1 cellular context compared by ENCODE assay signal in the genomic region with DNA sequence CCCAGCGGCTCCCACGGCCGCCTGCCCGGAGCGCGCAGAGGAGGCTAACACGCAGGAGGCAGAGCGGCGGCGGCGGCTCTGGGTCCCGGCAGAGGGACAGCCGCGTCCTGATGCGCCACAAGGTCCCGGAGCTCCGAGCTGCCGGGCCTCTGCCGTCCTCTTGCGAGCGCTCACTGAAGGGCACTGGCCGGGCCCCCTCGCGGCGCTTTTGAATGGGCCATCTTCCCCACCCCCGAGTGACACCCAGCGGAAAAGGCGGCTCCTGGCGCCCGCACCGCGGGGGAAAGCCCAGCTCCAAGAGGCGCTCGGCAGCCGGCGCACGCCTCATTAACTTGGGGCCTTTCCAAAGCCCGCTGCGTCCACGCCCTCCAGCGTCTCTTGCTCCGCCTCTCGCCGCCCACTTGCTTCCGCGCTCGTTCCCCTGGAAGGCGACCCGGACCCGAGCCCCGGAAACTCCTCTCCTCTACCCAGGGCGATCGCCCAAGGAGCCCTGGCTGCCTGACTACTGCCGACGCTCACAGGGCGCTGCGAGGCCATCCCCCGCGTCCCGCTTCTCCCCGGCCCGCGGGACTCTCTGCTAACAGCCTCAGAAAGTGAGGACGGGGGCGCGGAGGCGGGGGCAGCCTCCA.
A peak's percentile ranks its signal among the peaks of the same experiment; 100 is the strongest.
TF ChIP-seq lines count a peak whose summit lies in the region.

A gene (minus strand): TSS at position 363 of the 629 bp plus-strand sequence.

TF ChIP-seq in HepG2, 621 proteins besides CTCF, POLR2A, EP300 and RAD21 (continued from another document and continues in another):
- TF ChIP-seq, protein P1, sequence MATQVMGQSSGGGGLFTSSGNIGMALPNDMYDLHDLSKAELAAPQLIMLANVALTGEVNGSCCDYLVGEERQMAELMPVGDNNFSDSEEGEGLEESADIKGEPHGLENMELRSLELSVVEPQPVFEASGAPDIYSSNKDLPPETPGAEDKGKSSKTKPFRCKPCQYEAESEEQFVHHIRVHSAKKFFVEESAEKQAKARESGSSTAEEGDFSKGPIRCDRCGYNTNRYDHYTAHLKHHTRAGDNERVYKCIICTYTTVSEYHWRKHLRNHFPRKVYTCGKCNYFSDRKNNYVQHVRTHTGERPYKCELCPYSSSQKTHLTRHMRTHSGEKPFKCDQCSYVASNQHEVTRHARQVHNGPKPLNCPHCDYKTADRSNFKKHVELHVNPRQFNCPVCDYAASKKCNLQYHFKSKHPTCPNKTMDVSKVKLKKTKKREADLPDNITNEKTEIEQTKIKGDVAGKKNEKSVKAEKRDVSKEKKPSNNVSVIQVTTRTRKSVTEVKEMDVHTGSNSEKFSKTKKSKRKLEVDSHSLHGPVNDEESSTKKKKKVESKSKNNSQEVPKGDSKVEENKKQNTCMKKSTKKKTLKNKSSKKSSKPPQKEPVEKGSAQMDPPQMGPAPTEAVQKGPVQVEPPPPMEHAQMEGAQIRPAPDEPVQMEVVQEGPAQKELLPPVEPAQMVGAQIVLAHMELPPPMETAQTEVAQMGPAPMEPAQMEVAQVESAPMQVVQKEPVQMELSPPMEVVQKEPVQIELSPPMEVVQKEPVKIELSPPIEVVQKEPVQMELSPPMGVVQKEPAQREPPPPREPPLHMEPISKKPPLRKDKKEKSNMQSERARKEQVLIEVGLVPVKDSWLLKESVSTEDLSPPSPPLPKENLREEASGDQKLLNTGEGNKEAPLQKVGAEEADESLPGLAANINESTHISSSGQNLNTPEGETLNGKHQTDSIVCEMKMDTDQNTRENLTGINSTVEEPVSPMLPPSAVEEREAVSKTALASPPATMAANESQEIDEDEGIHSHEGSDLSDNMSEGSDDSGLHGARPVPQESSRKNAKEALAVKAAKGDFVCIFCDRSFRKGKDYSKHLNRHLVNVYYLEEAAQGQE (IDR thresholded peaks at IDR 0.05; ENCODE audit: borderline replicate concordance in 1 of 2, low read depth in 1 of 2, low read length in 2 of 2): peak in 1 of 2 experiments; percentile 83; a peak in 2 of 4 replicates
- TF ChIP-seq, protein P2, sequence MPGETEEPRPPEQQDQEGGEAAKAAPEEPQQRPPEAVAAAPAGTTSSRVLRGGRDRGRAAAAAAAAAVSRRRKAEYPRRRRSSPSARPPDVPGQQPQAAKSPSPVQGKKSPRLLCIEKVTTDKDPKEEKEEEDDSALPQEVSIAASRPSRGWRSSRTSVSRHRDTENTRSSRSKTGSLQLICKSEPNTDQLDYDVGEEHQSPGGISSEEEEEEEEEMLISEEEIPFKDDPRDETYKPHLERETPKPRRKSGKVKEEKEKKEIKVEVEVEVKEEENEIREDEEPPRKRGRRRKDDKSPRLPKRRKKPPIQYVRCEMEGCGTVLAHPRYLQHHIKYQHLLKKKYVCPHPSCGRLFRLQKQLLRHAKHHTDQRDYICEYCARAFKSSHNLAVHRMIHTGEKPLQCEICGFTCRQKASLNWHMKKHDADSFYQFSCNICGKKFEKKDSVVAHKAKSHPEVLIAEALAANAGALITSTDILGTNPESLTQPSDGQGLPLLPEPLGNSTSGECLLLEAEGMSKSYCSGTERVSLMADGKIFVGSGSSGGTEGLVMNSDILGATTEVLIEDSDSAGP (CRISPR knock-in tag; IDR thresholded peaks at IDR 0.05; ENCODE audit: borderline replicate concordance): peak; percentile 94; the same call in 1 of the 2 replicates
- TF ChIP-seq FIP1L1 (IDR thresholded peaks at IDR 0.05; ENCODE audit: borderline replicate concordance, insufficient read depth, low read depth, low read length) (0 out of 2 replicates have a peak, but pooled peaks have one; percentile 73), SRF (IDR thresholded peaks at IDR 0.05; ENCODE audit: low read depth, low read length) (no peak), ZNF552 (CRISPR knock-in tag; IDR thresholded peaks at IDR 0.05; ENCODE audit: borderline replicate concordance) (0 out of 2 replicates have a peak, but pooled peaks have one; percentile 25), TBX3 (IDR thresholded peaks at IDR 0.05; ENCODE audit: borderline replicate concordance) (0 out of 2 replicates have a peak, but pooled peaks have one; percentile 40), ZNF644 (CRISPR knock-in tag; IDR thresholded peaks at IDR 0.05; ENCODE audit: low read depth) (no peak), NAIF1 (CRISPR knock-in tag; IDR thresholded peaks at IDR 0.05; ENCODE audit: borderline replicate concordance) (peak; percentile 53; the same call in 1 of the 2 replicates), RFX5 (IDR thresholded peaks at IDR 0.05; ENCODE audit: low read depth, low read length) (peak; percentile 51), ZNF614 (CRISPR knock-in tag; IDR thresholded peaks at IDR 0.05; ENCODE audit: borderline replicate concordance) (no peak; the same call in 1 of the 2 replicates), MZF1 (CRISPR knock-in tag; IDR thresholded peaks at IDR 0.05; ENCODE audit: borderline replicate concordance) (no peak), YY1 (IDR thresholded peaks at IDR 0.05; ENCODE audit: insufficient read depth, insufficient replicate concordance, low read depth, low read length) (peak; percentile 76), RBM39 (IDR thresholded peaks at IDR 0.05; ENCODE audit: low read depth, low read length, poor library complexity, severe bottlenecking) (peak; percentile 79), ZBTB3 (CRISPR knock-in tag; IDR thresholded peaks at IDR 0.05; ENCODE audit: borderline replicate concordance, low read depth) (no peak), NCOA2 (CRISPR knock-in tag; IDR thresholded peaks at IDR 0.05) (peak; percentile 66), ZNF260 (CRISPR knock-in tag; IDR thresholded peaks at IDR 0.05; ENCODE audit: borderline replicate concordance, low read depth) (peak; percentile 84; the same call in 1 of the 2 replicates), FOSL1 (CRISPR knock-in tag; IDR thresholded peaks at IDR 0.05; ENCODE audit: borderline replicate concordance) (peak; percentile 46; the same call in 1 of the 2 replicates), ZFP62 (CRISPR knock-in tag; IDR thresholded peaks at IDR 0.05) (0 out of 2 replicates have a peak, but pooled peaks have one; percentile 73), ZNF816 (CRISPR knock-in tag; IDR thresholded peaks at IDR 0.05; ENCODE audit: borderline replicate concordance) (peak; percentile 64; the same call in 1 of the 2 replicates), JUND (CRISPR knock-in tag; IDR thresholded peaks at IDR 0.05) (no peak), ZNF230 (CRISPR knock-in tag; IDR thresholded peaks at IDR 0.05) (peak; percentile 83), ZNF891 (CRISPR knock-in tag; IDR thresholded peaks at IDR 0.05) (no peak), PAF1 (CRISPR knock-in tag; IDR thresholded peaks at IDR 0.05) (no peak), SRSF1 (optimal IDR thresholded peaks at IDR 0.05; ENCODE audit: low read depth, low read length) (peak; percentile 65)
- TF ChIP-seq, protein P3, sequence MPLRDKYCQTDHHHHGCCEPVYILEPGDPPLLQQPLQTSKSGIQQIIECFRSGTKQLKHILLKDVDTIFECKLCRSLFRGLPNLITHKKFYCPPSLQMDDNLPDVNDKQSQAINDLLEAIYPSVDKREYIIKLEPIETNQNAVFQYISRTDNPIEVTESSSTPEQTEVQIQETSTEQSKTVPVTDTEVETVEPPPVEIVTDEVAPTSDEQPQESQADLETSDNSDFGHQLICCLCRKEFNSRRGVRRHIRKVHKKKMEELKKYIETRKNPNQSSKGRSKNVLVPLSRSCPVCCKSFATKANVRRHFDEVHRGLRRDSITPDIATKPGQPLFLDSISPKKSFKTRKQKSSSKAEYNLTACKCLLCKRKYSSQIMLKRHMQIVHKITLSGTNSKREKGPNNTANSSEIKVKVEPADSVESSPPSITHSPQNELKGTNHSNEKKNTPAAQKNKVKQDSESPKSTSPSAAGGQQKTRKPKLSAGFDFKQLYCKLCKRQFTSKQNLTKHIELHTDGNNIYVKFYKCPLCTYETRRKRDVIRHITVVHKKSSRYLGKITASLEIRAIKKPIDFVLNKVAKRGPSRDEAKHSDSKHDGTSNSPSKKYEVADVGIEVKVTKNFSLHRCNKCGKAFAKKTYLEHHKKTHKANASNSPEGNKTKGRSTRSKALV (CRISPR knock-in tag; IDR thresholded peaks at IDR 0.05): peak; percentile 94
- TF ChIP-seq, protein P4, sequence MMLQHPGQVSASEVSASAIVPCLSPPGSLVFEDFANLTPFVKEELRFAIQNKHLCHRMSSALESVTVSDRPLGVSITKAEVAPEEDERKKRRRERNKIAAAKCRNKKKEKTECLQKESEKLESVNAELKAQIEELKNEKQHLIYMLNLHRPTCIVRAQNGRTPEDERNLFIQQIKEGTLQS (CRISPR knock-in tag; IDR thresholded peaks at IDR 0.05): peak; percentile 18; the same call in 1 of the 2 replicates
- TF ChIP-seq, protein P5, sequence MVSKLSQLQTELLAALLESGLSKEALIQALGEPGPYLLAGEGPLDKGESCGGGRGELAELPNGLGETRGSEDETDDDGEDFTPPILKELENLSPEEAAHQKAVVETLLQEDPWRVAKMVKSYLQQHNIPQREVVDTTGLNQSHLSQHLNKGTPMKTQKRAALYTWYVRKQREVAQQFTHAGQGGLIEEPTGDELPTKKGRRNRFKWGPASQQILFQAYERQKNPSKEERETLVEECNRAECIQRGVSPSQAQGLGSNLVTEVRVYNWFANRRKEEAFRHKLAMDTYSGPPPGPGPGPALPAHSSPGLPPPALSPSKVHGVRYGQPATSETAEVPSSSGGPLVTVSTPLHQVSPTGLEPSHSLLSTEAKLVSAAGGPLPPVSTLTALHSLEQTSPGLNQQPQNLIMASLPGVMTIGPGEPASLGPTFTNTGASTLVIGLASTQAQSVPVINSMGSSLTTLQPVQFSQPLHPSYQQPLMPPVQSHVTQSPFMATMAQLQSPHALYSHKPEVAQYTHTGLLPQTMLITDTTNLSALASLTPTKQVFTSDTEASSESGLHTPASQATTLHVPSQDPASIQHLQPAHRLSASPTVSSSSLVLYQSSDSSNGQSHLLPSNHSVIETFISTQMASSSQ (IDR thresholded peaks at IDR 0.05; ENCODE audit: low read depth): no peak
- TF ChIP-seq, protein P5 (CRISPR knock-in tag; IDR thresholded peaks at IDR 0.05; ENCODE audit: borderline replicate concordance): peak; percentile 83
- TF ChIP-seq, protein P6, sequence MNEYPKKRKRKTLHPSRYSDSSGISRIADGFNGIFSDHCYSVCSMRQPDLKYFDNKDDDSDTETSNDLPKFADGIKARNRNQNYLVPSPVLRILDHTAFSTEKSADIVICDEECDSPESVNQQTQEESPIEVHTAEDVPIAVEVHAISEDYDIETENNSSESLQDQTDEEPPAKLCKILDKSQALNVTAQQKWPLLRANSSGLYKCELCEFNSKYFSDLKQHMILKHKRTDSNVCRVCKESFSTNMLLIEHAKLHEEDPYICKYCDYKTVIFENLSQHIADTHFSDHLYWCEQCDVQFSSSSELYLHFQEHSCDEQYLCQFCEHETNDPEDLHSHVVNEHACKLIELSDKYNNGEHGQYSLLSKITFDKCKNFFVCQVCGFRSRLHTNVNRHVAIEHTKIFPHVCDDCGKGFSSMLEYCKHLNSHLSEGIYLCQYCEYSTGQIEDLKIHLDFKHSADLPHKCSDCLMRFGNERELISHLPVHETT (CRISPR knock-in tag; conservative IDR thresholded peaks at IDR 0.05): 0 out of 2 replicates have a peak, but pooled peaks have one; percentile 32
- TF ChIP-seq, protein P7, sequence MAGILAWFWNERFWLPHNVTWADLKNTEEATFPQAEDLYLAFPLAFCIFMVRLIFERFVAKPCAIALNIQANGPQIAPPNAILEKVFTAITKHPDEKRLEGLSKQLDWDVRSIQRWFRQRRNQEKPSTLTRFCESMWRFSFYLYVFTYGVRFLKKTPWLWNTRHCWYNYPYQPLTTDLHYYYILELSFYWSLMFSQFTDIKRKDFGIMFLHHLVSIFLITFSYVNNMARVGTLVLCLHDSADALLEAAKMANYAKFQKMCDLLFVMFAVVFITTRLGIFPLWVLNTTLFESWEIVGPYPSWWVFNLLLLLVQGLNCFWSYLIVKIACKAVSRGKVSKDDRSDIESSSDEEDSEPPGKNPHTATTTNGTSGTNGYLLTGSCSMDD (CRISPR knock-in tag; IDR thresholded peaks at IDR 0.05): no peak; the same call in 1 of the 2 replicates
- TF ChIP-seq, protein P8, sequence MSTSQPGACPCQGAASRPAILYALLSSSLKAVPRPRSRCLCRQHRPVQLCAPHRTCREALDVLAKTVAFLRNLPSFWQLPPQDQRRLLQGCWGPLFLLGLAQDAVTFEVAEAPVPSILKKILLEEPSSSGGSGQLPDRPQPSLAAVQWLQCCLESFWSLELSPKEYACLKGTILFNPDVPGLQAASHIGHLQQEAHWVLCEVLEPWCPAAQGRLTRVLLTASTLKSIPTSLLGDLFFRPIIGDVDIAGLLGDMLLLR (CRISPR knock-in tag; IDR thresholded peaks at IDR 0.05): no peak
- TF ChIP-seq, protein P9, sequence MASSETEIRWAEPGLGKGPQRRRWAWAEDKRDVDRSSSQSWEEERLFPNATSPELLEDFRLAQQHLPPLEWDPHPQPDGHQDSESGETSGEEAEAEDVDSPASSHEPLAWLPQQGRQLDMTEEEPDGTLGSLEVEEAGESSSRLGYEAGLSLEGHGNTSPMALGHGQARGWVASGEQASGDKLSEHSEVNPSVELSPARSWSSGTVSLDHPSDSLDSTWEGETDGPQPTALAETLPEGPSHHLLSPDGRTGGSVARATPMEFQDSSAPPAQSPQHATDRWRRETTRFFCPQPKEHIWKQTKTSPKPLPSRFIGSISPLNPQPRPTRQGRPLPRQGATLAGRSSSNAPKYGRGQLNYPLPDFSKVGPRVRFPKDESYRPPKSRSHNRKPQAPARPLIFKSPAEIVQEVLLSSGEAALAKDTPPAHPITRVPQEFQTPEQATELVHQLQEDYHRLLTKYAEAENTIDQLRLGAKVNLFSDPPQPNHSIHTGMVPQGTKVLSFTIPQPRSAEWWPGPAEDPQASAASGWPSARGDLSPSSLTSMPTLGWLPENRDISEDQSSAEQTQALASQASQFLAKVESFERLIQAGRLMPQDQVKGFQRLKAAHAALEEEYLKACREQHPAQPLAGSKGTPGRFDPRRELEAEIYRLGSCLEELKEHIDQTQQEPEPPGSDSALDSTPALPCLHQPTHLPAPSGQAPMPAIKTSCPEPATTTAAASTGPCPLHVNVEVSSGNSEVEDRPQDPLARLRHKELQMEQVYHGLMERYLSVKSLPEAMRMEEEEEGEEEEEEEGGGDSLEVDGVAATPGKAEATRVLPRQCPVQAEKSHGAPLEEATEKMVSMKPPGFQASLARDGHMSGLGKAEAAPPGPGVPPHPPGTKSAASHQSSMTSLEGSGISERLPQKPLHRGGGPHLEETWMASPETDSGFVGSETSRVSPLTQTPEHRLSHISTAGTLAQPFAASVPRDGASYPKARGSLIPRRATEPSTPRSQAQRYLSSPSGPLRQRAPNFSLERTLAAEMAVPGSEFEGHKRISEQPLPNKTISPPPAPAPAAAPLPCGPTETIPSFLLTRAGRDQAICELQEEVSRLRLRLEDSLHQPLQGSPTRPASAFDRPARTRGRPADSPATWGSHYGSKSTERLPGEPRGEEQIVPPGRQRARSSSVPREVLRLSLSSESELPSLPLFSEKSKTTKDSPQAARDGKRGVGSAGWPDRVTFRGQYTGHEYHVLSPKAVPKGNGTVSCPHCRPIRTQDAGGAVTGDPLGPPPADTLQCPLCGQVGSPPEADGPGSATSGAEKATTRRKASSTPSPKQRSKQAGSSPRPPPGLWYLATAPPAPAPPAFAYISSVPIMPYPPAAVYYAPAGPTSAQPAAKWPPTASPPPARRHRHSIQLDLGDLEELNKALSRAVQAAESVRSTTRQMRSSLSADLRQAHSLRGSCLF (CRISPR knock-in tag; IDR thresholded peaks at IDR 0.05; ENCODE audit: borderline replicate concordance): peak; percentile 86; the same call in 1 of the 2 replicates
